In genomic region chr7:145082366-145083240, GRCh38 we compare ENCODE assay signal across 13 cellular contexts.
DNase-seq lines count a peak whose midpoint lies in the region; ATAC-seq and TF ChIP-seq lines count a peak whose summit lies in the region.
"Had no signal": no experiment of that assay in that cellular context is flagged by ENCODE, and none has a peak within 500 bp of the region (broad histone marks: within the 10 kb centered on the region; RNA-seq: fewer than 3 reads in every experiment).

No MANE protein-coding gene starts in this region.

- no peaks in the 10 kb centered on the region for H3K27me3 ChIP-seq in BLaER1
- H3K27me3 ChIP-seq: tibial nerve had no signal

- H3K9ac ChIP-seq in BLaER1 (no peak overlapping the region), SK-N-MC (ENCODE audit: insufficient read length) (no peak overlapping the region)

- 0 out of 2 replicates have a peak overlapping the region, but pooled peaks have one; percentile 14 for H3K27ac ChIP-seq in BLaER1
- no peak overlapping the region for H3K27ac ChIP-seq in SK-N-MC
- H3K27ac ChIP-seq: HL-60, tibial nerve had no signal

- H3K4me1 Mint-ChIP-seq in progenitor cell of endocrine pancreas (ENCODE audit: low read depth) = no peaks in the 10 kb centered on the region

- TF ChIP-seq CTCF in progenitor cell of endocrine pancreas (IDR thresholded peaks at IDR 0.05; ENCODE audit: unreplicated experiment) = no peak

- no peaks in the 10 kb centered on the region for H4K20me1 ChIP-seq in BLaER1

- peak overlapping the region; percentile 53 for H3K4me2 ChIP-seq in BLaER1

- ATAC-seq in GM21529 (IDR thresholded peaks at IDR 0.05; ENCODE audit: unreplicated experiment) (peak; percentile 66), GM21360 (IDR thresholded peaks at IDR 0.05; ENCODE audit: unreplicated experiment) (no peak), HG02763 (IDR thresholded peaks at IDR 0.05; ENCODE audit: unreplicated experiment) (no peak)
- ATAC-seq: left colon had no signal

- peaks cover 3% of the 10 kb centered on the region for H3K9me3 Mint-ChIP-seq in progenitor cell of endocrine pancreas (ENCODE audit: low read depth)

- no peak overlapping the region for H3K27ac Mint-ChIP-seq in progenitor cell of endocrine pancreas

- intact Hi-C loops in posterior vena cava (cut with DNase I) = no loop called here

- peaks cover 10% of the 10 kb centered on the region for H3K4me1 ChIP-seq in BLaER1
- H3K4me1 ChIP-seq: tibial nerve had no signal

- H3K36me3 ChIP-seq in BLaER1 = no peaks in the 10 kb centered on the region
- no peaks in the 10 kb centered on the region for H3K36me3 ChIP-seq in SK-N-MC (ENCODE audit: insufficient read depth, low read length)
- H3K36me3 ChIP-seq: tibial nerve had no signal

- no peak overlapping the region for H3K4me3 ChIP-seq in BLaER1
- H3K4me3 ChIP-seq in SK-N-MC = peak overlapping the region; percentile 65
- H3K4me3 ChIP-seq: tibial nerve had no signal

- DNase-seq in NCI-H1436 treated with DMSO at 0.1 percent for 48 hours (lab: John Stamatoyannopoulos, UW) (peak; percentile 93), SK-N-MC (ENCODE audit: low read depth, low spot score) (peak; percentile 55), progenitor cell of endocrine pancreas (ENCODE audit: low spot score, unreplicated experiment) (no peak), posterior vena cava (ENCODE audit: low spot score) (no peak)
- DNase-seq: activated T-cell treated with anti-CD3 and anti-CD28 coated beads, Interleukin-2, amount 50 U/mL, for 1 hour; left colon; stimulated activated CD4-positive, alpha-beta T cell treated with anti-CD3 and anti-CD28 coated beads, Interleukin-4, amount 100 ng/mL, for 1 hour had no signal

- H3K36me3 Mint-ChIP-seq in progenitor cell of endocrine pancreas (ENCODE audit: insufficient read depth) = no peaks in the 10 kb centered on the region

- no peaks in the 10 kb centered on the region for H3K27me3 Mint-ChIP-seq in progenitor cell of endocrine pancreas

- no peak overlapping the region for H3K4me3 Mint-ChIP-seq in progenitor cell of endocrine pancreas (ENCODE audit: low read depth)

- H3K9me3 ChIP-seq in BLaER1 (no peaks in the 10 kb centered on the region), SK-N-MC (ENCODE audit: low read depth, low read length) (no peaks in the 10 kb centered on the region)
- H3K9me3 ChIP-seq: tibial nerve had no signal

Comparison
In these comparisons a context has a peak if more than half of its experiments do, and no peak if none do; other contexts are left out.
1. DNase-seq: peak in NCI-H1436 treated with DMSO at 0.1 percent for 48 hours (single experiment) and SK-N-MC (single experiment); none in progenitor cell of endocrine pancreas (single experiment) and posterior vena cava (single experiment).